8 cellular contexts compared by ENCODE assay signal in genomic region chr11:34916810-34917780, GRCh38. TPM values are rescaled to one million over a fixed set of nuclear protein-coding genes. Genes with fewer than 3 reads are reported as not detected.
DNase-seq lines count a peak whose midpoint lies in the region; ATAC-seq, FAIRE-seq and TF ChIP-seq lines count a peak whose summit lies in the region.

No MANE protein-coding gene starts in this region.

- H3K36me3 Mint-ChIP-seq in IgD-negative memory B cell, result peaks cover 5% of the 10 kb centered on the region

- H4K20me1 ChIP-seq in K562 (replicated peaks; ENCODE audit: control insufficient read depth, insufficient read depth, low read length), result no peaks in the 10 kb centered on the region

- in situ Hi-C loops in K562 (cut with MboI), result no loop called here

- BruUV-seq in K562 (replicated peaks; lab: Mats Ljungman, UMichigan), result TSS peak; percentile 60

- DNase-seq in GM10266 (ENCODE audit: extremely low spot score) (peak; percentile 27), K562 (ENCODE audit: extremely low read depth in 1 of 4, low spot score in 3 of 4) (peak in 3 of 4 experiments; percentile 14 to 42 (median 25)), suprapubic skin (ENCODE audit: low spot score in 2 of 2) (no peak), NCI-H187 (lab: John Stamatoyannopoulos, UW) (no peak), globus pallidus (ENCODE audit: low spot score) (no peak)

- peak; percentile 26 for FAIRE-seq in K562 (lab: Jason Lieb, UNC)

- H3K9me1 ChIP-seq in K562 (ENCODE audit: control insufficient read depth, insufficient read depth, low read length), result no peaks in the 10 kb centered on the region

- peaks cover 12 to 31% (median 31%) of the 10 kb centered on the region in 3 donors for H3K4me1 Mint-ChIP-seq in IgD-negative memory B cell

- H2AFZ ChIP-seq in K562 (ENCODE audit: low read depth, low read length), result peak overlapping the region; percentile 94

- H3K36me3 ChIP-seq in K562 (ENCODE audit: control insufficient read depth, insufficient read depth, low read length) (peaks cover 35% of the 10 kb centered on the region), suprapubic skin (peaks cover 4% of the 10 kb centered on the region)

- peak overlapping the region; percentile 94 to 96 for H3K9ac ChIP-seq in K562 (ENCODE audit: insufficient read depth in 1 of 2, low read depth in 2 of 2, low read length in 2 of 2)

- no peaks in the 10 kb centered on the region for H3K27me3 Mint-ChIP-seq in IgD-negative memory B cell

- H3K9me3 ChIP-seq in K562 (replicated peaks; ENCODE audit: control insufficient read depth, insufficient read depth, low read depth, low read length) (peaks cover 3% of the 10 kb centered on the region; the same call in 1 of the 2 replicates), suprapubic skin (no peaks in the 10 kb centered on the region)

- H3K4me1 ChIP-seq in K562 (replicated peaks in 1 of 2; ENCODE audit: control insufficient read depth in 2 of 2, insufficient read depth in 2 of 2, low read length in 2 of 2), result peaks cover 5 to 9% of the 10 kb centered on the region in 2 experiments; a peak in 2 of 5 replicates
- H3K4me1 ChIP-seq in suprapubic skin, result peaks cover 28% of the 10 kb centered on the region

- no peaks in the 10 kb centered on the region for H3K27me3 ChIP-seq in K562 (ENCODE audit: control insufficient read depth in 2 of 2, insufficient read depth in 2 of 2, low read length in 2 of 2)
- H3K27me3 ChIP-seq in layer of hippocampus (ENCODE audit: control insufficient read depth, insufficient read depth, low read length), result no peaks in the 10 kb centered on the region
- H3K27me3 ChIP-seq in suprapubic skin, result no peaks in the 10 kb centered on the region

- TF ChIP-seq EP300 in K562 (IDR thresholded peaks at IDR 0.05; ENCODE audit: low read length), result no peak
- no peak for TF ChIP-seq EP300 in suprapubic skin (IDR thresholded peaks at IDR 0.05)

- TF ChIP-seq RAD21 in K562 (CRISPR knock-in tag; conservative IDR thresholded peaks at IDR 0.05 in 1 of 2, IDR thresholded peaks at IDR 0.05 in 1 of 2), result no peak

- intact Hi-C loops in K562 (cut with micrococcal nuclease), result no loop called here

- H3K79me2 ChIP-seq in K562 (ENCODE audit: control insufficient read depth, insufficient read depth, low read length), result peaks cover 85% of the 10 kb centered on the region

- TF ChIP-seq POLR2A in K562 (conservative IDR thresholded peaks at IDR 0.05) (no peak), suprapubic skin (IDR thresholded peaks at IDR 0.05) (no peak)

- H3K4me3 Mint-ChIP-seq in IgD-negative memory B cell, result peak overlapping the region; percentile 88 to 98 (median 94)

- H3K4me3 ChIP-seq in K562 (peak overlapping the region; percentile 90), suprapubic skin (peak overlapping the region; percentile 95)

- TF ChIP-seq CTCF in GM10266 (IDR thresholded peaks at IDR 0.05; ENCODE audit: control insufficient read depth, insufficient read depth, low read depth, missing control alignments) (no peak), K562 (IDR thresholded peaks at IDR 0.05 in 2 of 3, conservative IDR thresholded peaks at IDR 0.05 in 1 of 3; ENCODE audit: insufficient read depth in 2 of 3, low read depth in 1 of 3, low read length in 3 of 3) (no peak), suprapubic skin (IDR thresholded peaks at IDR 0.05) (no peak)

- peak overlapping the region; percentile 82 to 96 (median 91) for H3K27ac Mint-ChIP-seq in IgD-negative memory B cell

- CTCF ChIA-PET in K562 (lab: Yijun Ruan, JAX; ENCODE audit: low intra/inter-chr PET ratio), result no interaction called here

- H3K4me2 ChIP-seq in K562 (ENCODE audit: insufficient read depth, low read length), result peak overlapping the region; percentile 86

- 1% methylated on average over 26 of the region's 26 CpGs for WGBS in K562 (ENCODE audit: insufficient coverage, low coverage, missing lambda C conversion rate)
- WGBS in suprapubic skin, result 12% methylated on average over 26 of the region's 26 CpGs

- ATAC-seq in GM21529 (IDR thresholded peaks at IDR 0.05; ENCODE audit: unreplicated experiment) (peak; percentile 22), K562 (peak; percentile 41)

- H3K9me3 Mint-ChIP-seq in IgD-negative memory B cell, result no peaks in the 10 kb centered on the region

- POLR2A ChIA-PET in K562 (lab: Yijun Ruan, JAX), result interaction anchor here (0.5 to 2.5 kb wide), 4 partner anchors 9 to 257 kb away, joined by 3 to 11 read pairs (median 4); no protein-coding TSS in a partner anchor

- peak overlapping the region; percentile 92 for H3K27ac ChIP-seq in K562 (ENCODE audit: extremely low read depth, low read depth, low read length)
- H3K27ac ChIP-seq in layer of hippocampus (ENCODE audit: low read depth, low read length), result peak overlapping the region; percentile 88
- H3K27ac ChIP-seq in suprapubic skin, result peak overlapping the region; percentile 98

TF ChIP-seq in K562, 482 proteins besides CTCF, POLR2A, EP300 and RAD21 (continues in another document):
- TF ChIP-seq DIDO1 (tag; IDR thresholded peaks at IDR 0.05; ENCODE audit: low read depth) (peak; percentile 81), FUS (optimal IDR thresholded peaks at IDR 0.05; ENCODE audit: low read depth, low read length) (no peak), HCFC1 (IDR thresholded peaks at IDR 0.05; ENCODE audit: low read depth, low read length) (no peak), HDAC6 (IDR thresholded peaks at IDR 0.05; ENCODE audit: low read depth, low read length) (no peak), MEIS2 (IDR thresholded peaks at IDR 0.05; ENCODE audit: partially characterized antibody) (peak; percentile 88)

RNA-seq across cellular contexts. Expression of gene PDHX, which starts 0.7 kb away (rescaled TPM):
- polyA plus RNA-seq in IgD-negative memory B cell, result 13.1 TPM
- 20.9 and 58.2 TPM in 2 replicates for total RNA-seq in K562 (2011; cell fraction: chromatin; rRNA removed; ENCODE audit: low replicate concordance)
- total RNA-seq in K562 (2011; cell fraction: nucleolus; rRNA removed), result 10.5 and 13.6 TPM in 2 replicates
- total RNA-seq in K562 (2011; cell fraction: nucleoplasm; rRNA removed), result 13.7 and 14.1 TPM in 2 replicates
- total RNA-seq in K562 (2014; rRNA removed), result 23.7 and 28.4 TPM in 2 replicates
- 41.3 and 47.6 TPM in 2 replicates for total RNA-seq in K562 (2014; rRNA removed; fragmentation: Illumina TruSeq; extraction: Trizol)
- 38.5 and 38.9 TPM in 2 replicates for total RNA-seq in K562 (2015; rRNA removed; fragmentation: Illumina TruSeq; extraction: Trizol)
- total RNA-seq in K562 (2021), result 35.0 and 41.3 TPM in 2 replicates
- 27.5 and 32.9 TPM in 2 replicates for polyA plus RNA-seq in K562 (2011; rRNA removed)
- 14.9 and 23.2 TPM in 2 replicates for polyA plus RNA-seq in K562 (2011; cell fraction: cytosol; rRNA removed)
- polyA plus RNA-seq in K562 (2011; cell fraction: nucleus; rRNA removed), result 16.6 and 20.2 TPM in 2 replicates
- polyA plus RNA-seq in K562 (2012), result 25.6 and 31.6 TPM in 2 replicates
- 37.9 and 43.5 TPM in 2 replicates for polyA plus RNA-seq in K562 (2014; fragmentation: Illumina TruSeq; extraction: Trizol)
- 10 to 100 TPM; 20.8 to 31.2 TPM for polyA plus RNA-seq in K562 (2014; fragmentation: Nextera tagmentation; extraction: Ambion mirVana)
- polyA plus RNA-seq in K562 (2014; rRNA removed), result 21.6 and 24.0 TPM in 2 replicates
- 54.1 and 64.9 TPM in 2 replicates for polyA minus RNA-seq in K562 (2011; rRNA and poly(A)+ RNA removed)
- 20.7 and 24.3 TPM in 2 replicates for polyA minus RNA-seq in K562 (2011; cell fraction: cytosol; rRNA and poly(A)+ RNA removed)
- polyA minus RNA-seq in K562 (2011; cell fraction: nucleus; rRNA and poly(A)+ RNA removed), result 20.5 and 32.1 TPM in 2 replicates
- 10 to 100 TPM; 19.7 to 37.7 (median 23.8) TPM for total RNA-seq in suprapubic skin

RNA-seq across cellular contexts. Expression of gene APIP, which starts 0.9 kb away (rescaled TPM):
- polyA plus RNA-seq in IgD-negative memory B cell (17.2 TPM), K562 (2011; rRNA removed) (49.5 and 65.7 TPM in 2 replicates), K562 (2014; fragmentation: Illumina TruSeq; extraction: Trizol) (66.0 and 76.7 TPM in 2 replicates), K562 (2014; fragmentation: Nextera tagmentation; extraction: Ambion mirVana) (100 to 1,000 TPM; 100 to 110 TPM), K562 (2014; rRNA removed) (80.3 and 82.8 TPM in 2 replicates)
- 4.8 and 13.9 TPM in 2 replicates for total RNA-seq in K562 (2011; cell fraction: chromatin; rRNA removed; ENCODE audit: low replicate concordance)
- total RNA-seq in K562 (2011; cell fraction: nucleolus; rRNA removed), result 3.8 and 5.9 TPM in 2 replicates
- total RNA-seq in K562 (2011; cell fraction: nucleoplasm; rRNA removed), result 8.6 and 9.2 TPM in 2 replicates
- total RNA-seq in K562 (2014; rRNA removed) (49.8 and 63.7 TPM in 2 replicates), K562 (2014; rRNA removed; fragmentation: Illumina TruSeq; extraction: Trizol) (91.4 and 96.8 TPM in 2 replicates), K562 (2015; rRNA removed; fragmentation: Illumina TruSeq; extraction: Trizol) (79.7 and 92.2 TPM in 2 replicates), K562 (2021) (63.8 and 67.4 TPM in 2 replicates), suprapubic skin (10 to 100 TPM; 12.3 to 21.5 (median 19.4) TPM)
- polyA plus RNA-seq in K562 (2011; cell fraction: cytosol; rRNA removed), result 15.0 and 31.1 TPM in 2 replicates
- polyA plus RNA-seq in K562 (2011; cell fraction: nucleus; rRNA removed), result 15.0 and 26.2 TPM in 2 replicates
- polyA plus RNA-seq in K562 (2012), result 53.1 and 71.4 TPM in 2 replicates
- polyA minus RNA-seq in K562 (2011; rRNA and poly(A)+ RNA removed), result 32.2 and 38.1 TPM in 2 replicates
- polyA minus RNA-seq in K562 (2011; cell fraction: cytosol; rRNA and poly(A)+ RNA removed), result 21.0 and 22.5 TPM in 2 replicates
- 4.8 and 8.4 TPM in 2 replicates for polyA minus RNA-seq in K562 (2011; cell fraction: nucleus; rRNA and poly(A)+ RNA removed)

Comparison
In these comparisons a context has a peak if more than half of its experiments do, and no peak if none do; other contexts are left out.
1. DNase-seq: peak in GM10266 (single experiment) and K562 (3 of 4); none in suprapubic skin (0 of 2), NCI-H187 (0 of 2) and globus pallidus (single experiment).
2. Peak in every context shown above with its lines, with median percentiles within 50 percentile points of each other: H3K27ac ChIP-seq.